ENCODE assay signal across 8 cellular contexts in the genomic region with DNA sequence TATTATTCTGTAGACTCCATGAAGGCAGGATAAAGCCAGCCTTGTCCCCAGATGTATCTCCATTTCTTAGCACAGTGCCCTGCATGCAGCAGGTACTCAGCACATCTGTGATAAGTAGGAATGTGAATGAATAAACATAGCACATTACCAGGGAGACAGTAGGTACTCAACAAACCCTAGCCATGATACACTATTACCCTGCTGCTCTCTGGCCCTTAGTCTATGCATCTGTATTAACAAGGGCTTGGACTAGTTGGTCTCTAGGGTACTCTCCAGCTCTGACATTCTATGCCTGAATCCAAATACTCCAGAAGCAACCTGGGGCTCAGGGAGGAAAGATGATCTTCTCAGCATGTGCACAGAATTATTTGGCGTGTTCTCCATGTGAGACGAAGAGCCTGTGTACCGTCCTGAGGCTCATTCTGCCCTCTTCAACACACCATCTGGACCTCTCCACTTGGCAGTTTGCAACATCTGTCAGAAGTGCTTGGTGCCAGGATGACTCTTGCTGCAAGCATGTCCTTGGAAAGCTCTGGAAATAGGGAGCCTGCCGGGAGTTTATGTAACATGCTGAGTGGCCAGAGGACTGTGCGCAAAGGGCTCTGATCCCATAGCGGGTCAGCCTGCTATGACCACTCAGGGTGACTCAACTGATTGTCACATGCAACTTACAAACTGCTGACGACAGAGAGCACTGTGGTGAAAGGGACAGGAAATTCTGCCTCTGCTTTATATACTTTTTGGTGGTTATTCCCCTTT.
DNase-seq lines count a peak whose midpoint lies in the region; ATAC-seq, FAIRE-seq and TF ChIP-seq lines count a peak whose summit lies in the region.

No MANE protein-coding gene starts in this region.

- H3K9me3 ChIP-seq in PC-9 (ENCODE audit: insufficient read depth, low read depth): peaks cover 4% of the 10 kb centered on the region; the same call in 1 of the 2 replicates

- no peak for TF ChIP-seq POLR2A in GM12892 (IDR thresholded peaks at IDR 0.05; ENCODE audit: low read depth, low read length)

- H4K20me1 ChIP-seq in PC-9 (ENCODE audit: insufficient read depth): no peaks in the 10 kb centered on the region

- no peaks in the 10 kb centered on the region for H3K79me2 ChIP-seq in PC-9 (ENCODE audit: low read depth)

- peaks cover 13% of the 10 kb centered on the region for H3K4me1 ChIP-seq in PC-9 (replicated peaks; ENCODE audit: insufficient read depth)

- H2AFZ ChIP-seq in PC-9: no peak overlapping the region

- FAIRE-seq in GM12892 (lab: Jason Lieb, UNC): no peak

- no TSS peak for BruUV-seq in PC-9 (replicated peaks; lab: Mats Ljungman, UMichigan)

- H3K4me3 ChIP-seq in PC-9: no peak overlapping the region

- DNase-seq in ELR (ENCODE audit: low read depth) (peak; percentile 99), PC-9 (peak; percentile 15 to 58), fibroblast of gingiva (ENCODE audit: low read depth) (peak; percentile 100), pons (ENCODE audit: low spot score) (peak; percentile 26), GF-D8 (lab: John Stamatoyannopoulos, UW) (no peak), GM12892 (ENCODE audit: insufficient read length) (no peak)

- no peak overlapping the region for H3K4me2 ChIP-seq in PC-9

- 0 out of 2 replicates have a peak, but pooled peaks cover 3% of the 10 kb centered on the region for H3K9me2 ChIP-seq in PC-9 (ENCODE audit: insufficient read depth)

- ATAC-seq in HG02642 (IDR thresholded peaks at IDR 0.05; ENCODE audit: poor library complexity, unreplicated experiment) (no peak), GM21619 (IDR thresholded peaks at IDR 0.05; ENCODE audit: unreplicated experiment) (no peak)

- H3K27ac ChIP-seq in PC-9: no peak overlapping the region

- CTCF ChIA-PET in PC-9 (lab: Charles Lee): no interaction called here

- intact Hi-C loops in PC-9 (cut with micrococcal nuclease; ENCODE audit: unreplicated experiment): no loop called here

- POLR2A ChIA-PET in PC-9 (lab: Charles Lee; ENCODE audit: unreplicated experiment): no interaction called here

- TF ChIP-seq CTCF in PC-9 (conservative IDR thresholded peaks at IDR 0.05): no peak

- no peaks in the 10 kb centered on the region for H3K36me3 ChIP-seq in PC-9 (ENCODE audit: low read depth)

- H3F3A ChIP-seq in PC-9 (ENCODE audit: insufficient read depth, low read depth): no peaks in the 10 kb centered on the region

- no peaks in the 10 kb centered on the region for H3K27me3 ChIP-seq in PC-9 (ENCODE audit: insufficient read depth, low read depth)

Comparison
In these comparisons a context has a peak if more than half of its experiments do, and no peak if none do; other contexts are left out.
1. DNase-seq: peak in ELR (single experiment), PC-9 (2 of 2), fibroblast of gingiva (single experiment) and pons (single experiment); none in GF-D8 (single experiment) and GM12892 (single experiment).